ENCODE assay signal across 8 cellular contexts in genomic region chr2:218659258-218659987, GRCh38. TPM values are rescaled to one million over a fixed set of nuclear protein-coding genes. Genes with fewer than 3 reads are reported as not detected.
DNase-seq lines count a peak whose midpoint lies in the region; FAIRE-seq and TF ChIP-seq lines count a peak whose summit lies in the region.

A gene with protein sequence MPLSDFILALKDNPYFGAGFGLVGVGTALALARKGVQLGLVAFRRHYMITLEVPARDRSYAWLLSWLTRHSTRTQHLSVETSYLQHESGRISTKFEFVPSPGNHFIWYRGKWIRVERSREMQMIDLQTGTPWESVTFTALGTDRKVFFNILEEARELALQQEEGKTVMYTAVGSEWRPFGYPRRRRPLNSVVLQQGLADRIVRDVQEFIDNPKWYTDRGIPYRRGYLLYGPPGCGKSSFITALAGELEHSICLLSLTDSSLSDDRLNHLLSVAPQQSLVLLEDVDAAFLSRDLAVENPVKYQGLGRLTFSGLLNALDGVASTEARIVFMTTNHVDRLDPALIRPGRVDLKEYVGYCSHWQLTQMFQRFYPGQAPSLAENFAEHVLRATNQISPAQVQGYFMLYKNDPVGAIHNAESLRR (plus strand): TSS chr2:218659683. CDS start chr2:218660988, 1,305 bp downstream.
A gene with protein sequence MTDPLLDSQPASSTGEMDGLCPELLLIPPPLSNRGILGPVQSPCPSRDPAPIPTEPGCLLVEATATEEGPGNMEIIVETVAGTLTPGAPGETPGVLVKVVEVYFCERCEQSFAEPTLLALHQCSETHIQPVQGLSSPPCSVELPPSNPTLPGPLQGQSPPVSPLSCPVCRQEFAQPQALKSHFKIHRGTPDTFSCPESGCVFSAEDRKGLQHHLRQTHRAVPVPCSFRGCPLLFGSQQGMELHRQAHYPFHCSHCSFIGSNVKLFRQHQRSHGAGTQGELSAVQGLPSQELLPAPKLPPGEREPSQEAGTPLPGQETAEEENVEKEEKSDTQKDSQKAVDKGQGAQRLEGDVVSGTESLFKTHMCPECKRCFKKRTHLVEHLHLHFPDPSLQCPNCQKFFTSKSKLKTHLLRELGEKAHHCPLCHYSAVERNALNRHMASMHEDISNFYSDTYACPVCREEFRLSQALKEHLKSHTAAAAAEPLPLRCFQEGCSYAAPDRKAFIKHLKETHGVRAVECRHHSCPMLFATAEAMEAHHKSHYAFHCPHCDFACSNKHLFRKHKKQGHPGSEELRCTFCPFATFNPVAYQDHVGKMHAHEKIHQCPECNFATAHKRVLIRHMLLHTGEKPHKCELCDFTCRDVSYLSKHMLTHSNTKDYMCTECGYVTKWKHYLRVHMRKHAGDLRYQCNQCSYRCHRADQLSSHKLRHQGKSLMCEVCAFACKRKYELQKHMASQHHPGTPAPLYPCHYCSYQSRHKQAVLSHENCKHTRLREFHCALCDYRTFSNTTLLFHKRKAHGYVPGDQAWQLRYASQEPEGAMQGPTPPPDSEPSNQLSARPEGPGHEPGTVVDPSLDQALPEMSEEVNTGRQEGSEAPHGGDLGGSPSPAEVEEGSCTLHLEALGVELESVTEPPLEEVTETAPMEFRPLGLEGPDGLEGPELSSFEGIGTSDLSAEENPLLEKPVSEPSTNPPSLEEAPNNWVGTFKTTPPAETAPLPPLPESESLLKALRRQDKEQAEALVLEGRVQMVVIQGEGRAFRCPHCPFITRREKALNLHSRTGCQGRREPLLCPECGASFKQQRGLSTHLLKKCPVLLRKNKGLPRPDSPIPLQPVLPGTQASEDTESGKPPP (N-terminal part only) (minus strand): TSS chr2:218659623. CDS start chr2:218656429, 3,194 bp downstream.

- peak within 1 kb of the TSS; percentile 79 for H3K9ac ChIP-seq in neuronal stem cell (ENCODE audit: low read depth, low read length, poor library complexity)
- peak within 1 kb of the TSS; percentile 37 to 90 (median 74) for H3K9ac ChIP-seq in subcutaneous abdominal adipose tissue (ENCODE audit: low read length in 5 of 5)

- H3K18ac ChIP-seq in neuronal stem cell (ENCODE audit: low read length) = peak within 1 kb of the TSS; percentile 76

- H2BK120ac ChIP-seq in neuronal stem cell (ENCODE audit: low read depth, low read length) = no peak within 1 kb of the TSS

- H3K4me3 ChIP-seq in neuronal stem cell (ENCODE audit: low read length in 2 of 2) = peak within 1 kb of the TSS; percentile 86 to 92
- peak within 1 kb of the TSS; percentile 71 to 89 (median 84) for H3K4me3 ChIP-seq in subcutaneous abdominal adipose tissue (ENCODE audit: low read depth in 1 of 5, low read length in 5 of 5)

- WGBS in neuronal stem cell (ENCODE audit: extremely low coverage in 2 of 2, insufficient read length in 2 of 2, insufficient replicate concordance in 1 of 2), 2 donors = no CpG with 5 or more reads among the region's 49 CpGs

- H2BK12ac ChIP-seq in neuronal stem cell (ENCODE audit: low read length) = no peak within 1 kb of the TSS

- peak within 1 kb of the TSS; percentile 93 for H3K4me2 ChIP-seq in neuronal stem cell (ENCODE audit: insufficient read depth, low read length, poor library complexity, severe bottlenecking)

- H2BK5ac ChIP-seq in neuronal stem cell (ENCODE audit: low read length) = no peak within 1 kb of the TSS

- no peak within 1 kb of the TSS for H2BK15ac ChIP-seq in neuronal stem cell (ENCODE audit: low read length)

- H3K4me1 ChIP-seq in neuronal stem cell (ENCODE audit: control insufficient read depth in 2 of 2, insufficient read depth in 1 of 2, low read depth in 1 of 2, low read length in 2 of 2) (peaks cover 3 to 4% of the 10 kb centered on the region in 2 donors), subcutaneous abdominal adipose tissue (ENCODE audit: control insufficient read depth in 5 of 5, insufficient read depth in 5 of 5, low read length in 5 of 5) (peaks cover 5 to 23% (median 19%) of the 10 kb centered on the region in 5 donors)

- H3K36me3 ChIP-seq in neuronal stem cell (replicated peaks in 1 of 2; ENCODE audit: control insufficient read depth in 2 of 2, insufficient read depth in 2 of 2, low read length in 2 of 2) = peaks cover 45 to 77% of the 10 kb centered on the region in 2 donors
- H3K36me3 ChIP-seq in subcutaneous abdominal adipose tissue (ENCODE audit: control insufficient read depth in 5 of 5, insufficient read depth in 5 of 5, low read length in 5 of 5) = peaks cover 4 to 53% (median 48%) of the 10 kb centered on the region in 5 donors

- CTCF ChIA-PET in HEK293T (lab: Yijun Ruan, JAX) = interaction anchor here (0.7 to 2.0 kb wide), 12 partner anchors 12 to 328 kb away, joined by 3 to 7 read pairs (median 4); partner anchors contain the start of genes RNF25, STK36 and TTLL4

- no peak within 1 kb of the TSS for H2AK5ac ChIP-seq in neuronal stem cell (ENCODE audit: low read depth, low read length)

- H3K4ac ChIP-seq in neuronal stem cell (ENCODE audit: low read length) = no peak within 1 kb of the TSS

- DNase-seq in GF-D8 (lab: John Stamatoyannopoulos, UW) (peak; percentile 86), HEK293T (ENCODE audit: extremely low spot score) (peak; percentile 90), NAMALWA (ENCODE audit: low spot score) (peak; percentile 96), SK-MEL-5 (ENCODE audit: low read depth, low spot score) (peak; percentile 85), frontal cortex (ENCODE audit: low spot score in 2 of 2) (peak; percentile 75 to 89), neuronal stem cell (ENCODE audit: low spot score) (peak; percentile 84)
- peak; percentile 81 to 91 (median 83) for DNase-seq in activated naive CD4-positive, alpha-beta T cell (lab: John Stamatoyannopoulos, UW)

- no peak for FAIRE-seq in frontal cortex (lab: Jason Lieb, UNC)

- H4K91ac ChIP-seq in neuronal stem cell (ENCODE audit: low read depth, low read length, poor library complexity) = no peak within 1 kb of the TSS

- H2AFZ ChIP-seq in neuronal stem cell (ENCODE audit: low read length) = peak within 1 kb of the TSS; percentile 98

- POLR2A ChIA-PET in HEK293T (lab: Yijun Ruan, JAX) = interaction anchor here (0.8 to 2.8 kb wide), 12 partner anchors 9 to 386 kb away, joined by 3 to 39 read pairs (median 4); partner anchors contain the start of genes RNF25, STK36 and TTLL4

- H4K8ac ChIP-seq in neuronal stem cell (ENCODE audit: low read depth, low read length) = no peak within 1 kb of the TSS

- in situ Hi-C loops in SK-MEL-5 (cut with HindIII; ENCODE audit: low pct_unique_long_range_greater_than_20kb, low sequenced_read_pairs) = no loop called here

- H3K79me1 ChIP-seq in neuronal stem cell (ENCODE audit: low read depth, low read length) = peaks cover 4% of the 10 kb centered on the region

- no peak within 1 kb of the TSS for H3K14ac ChIP-seq in neuronal stem cell (ENCODE audit: low read length)

- no peaks in the 10 kb centered on the region for H3K9me3 ChIP-seq in neuronal stem cell (replicated peaks in 1 of 2; ENCODE audit: control insufficient read depth in 2 of 2, insufficient read depth in 1 of 2, low read depth in 1 of 2, low read length in 2 of 2)
- no peaks in the 10 kb centered on the region for H3K9me3 ChIP-seq in subcutaneous abdominal adipose tissue (ENCODE audit: control insufficient read depth in 5 of 5, low read length in 5 of 5)

- H3K27me3 ChIP-seq in neuronal stem cell (ENCODE audit: control insufficient read depth in 3 of 3, insufficient read depth in 3 of 3, low read depth in 1 of 3, low read length in 3 of 3) (no peaks in the 10 kb centered on the region), subcutaneous abdominal adipose tissue (ENCODE audit: control insufficient read depth in 5 of 5, insufficient read depth in 4 of 5, low read length in 5 of 5) (no peaks in the 10 kb centered on the region)

- H3K23ac ChIP-seq in neuronal stem cell (ENCODE audit: low read depth, low read length, poor library complexity) = peak within 1 kb of the TSS; percentile 17

- H3K27ac ChIP-seq in neuronal stem cell (replicated peaks; ENCODE audit: low read length) (peak within 1 kb of the TSS; percentile 69), subcutaneous abdominal adipose tissue (ENCODE audit: low read depth, low read length) (peak within 1 kb of the TSS; percentile 67)

TF ChIP-seq in HEK293T, 16 proteins besides CTCF, POLR2A, EP300 and RAD21:
- no peak for TF ChIP-seq FOXA1 (IDR thresholded peaks at IDR 0.05)
- peak; percentile 91 for TF ChIP-seq PKNOX1 (IDR thresholded peaks at IDR 0.05)

RNA-seq across cellular contexts. Expression of the first gene that starts in this region (rescaled TPM):
- 26.8 and 28.1 TPM in 2 replicates for total RNA-seq in SK-MEL-5 (2014; rRNA removed; shearing (Covaris generic))
- 25.1 and 27.9 TPM in 2 replicates for polyA plus RNA-seq in SK-MEL-5 (2015; cell fraction: cytosol; rRNA removed)
- polyA plus RNA-seq in SK-MEL-5 (2015; cell fraction: nucleus; rRNA removed) = 243 and 287 TPM in 2 replicates
- total RNA-seq in frontal cortex = 28.9 TPM
- 17.1 TPM for polyA plus RNA-seq in neuronal stem cell (2013, experiment 1 of 2)
- 15.7 TPM for polyA plus RNA-seq in neuronal stem cell (2013, experiment 2 of 2)

RNA-seq across cellular contexts. Expression of the second gene that starts in this region (rescaled TPM):
- 4.7 and 6.3 TPM in 2 replicates for total RNA-seq in SK-MEL-5 (2014; rRNA removed; shearing (Covaris generic))
- polyA plus RNA-seq in SK-MEL-5 (2015; cell fraction: cytosol; rRNA removed) = 12.1 and 18.9 TPM in 2 replicates
- 29.9 and 30.1 TPM in 2 replicates for polyA plus RNA-seq in SK-MEL-5 (2015; cell fraction: nucleus; rRNA removed)
- total RNA-seq in frontal cortex = 11.4 TPM
- 9.7 TPM for polyA plus RNA-seq in neuronal stem cell (2013, experiment 1 of 2)
- polyA plus RNA-seq in neuronal stem cell (2013, experiment 2 of 2) = 9.4 TPM

Comparison
In these comparisons a context has a peak if more than half of its experiments do, and no peak if none do; other contexts are left out.
1. Peak in every context shown above with its lines: DNase-seq, H3K4me3 ChIP-seq and H3K27ac ChIP-seq.